ENCODE assay signal across 8 cellular contexts in the genomic region with DNA sequence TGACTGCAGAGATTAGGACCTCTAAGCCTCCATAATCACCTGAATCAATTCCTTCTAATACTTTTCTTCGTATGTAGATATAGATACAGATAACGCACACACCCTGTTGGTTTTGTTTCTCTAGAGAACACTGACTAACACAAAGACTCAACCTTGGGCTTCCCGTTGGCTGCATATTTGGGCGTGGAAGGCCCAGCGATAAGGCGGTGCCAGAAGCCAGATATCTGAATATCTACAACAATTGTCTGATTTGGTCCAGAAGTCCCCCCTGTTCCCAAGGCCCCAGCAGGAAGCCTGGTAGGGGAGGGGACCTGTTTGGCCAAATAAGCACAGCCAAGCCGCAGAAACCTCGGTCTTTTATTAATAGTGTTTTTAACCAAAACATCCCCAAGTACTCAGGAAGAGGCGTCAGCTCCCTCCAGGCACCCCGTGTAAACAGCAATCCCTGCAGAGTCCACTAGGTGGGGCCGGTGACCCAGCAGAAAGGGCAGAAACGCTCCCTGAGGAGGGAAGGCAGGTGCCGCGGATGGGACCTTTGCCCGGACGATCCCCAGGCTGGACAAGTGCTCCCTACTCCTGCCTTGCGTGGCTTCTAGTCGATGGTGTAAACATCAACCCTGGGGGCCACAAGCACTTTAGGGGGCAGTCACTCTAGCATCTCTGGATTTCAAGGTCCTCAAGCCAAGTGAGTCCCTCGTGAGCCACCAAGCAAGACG. TPM values are rescaled to one million over a fixed set of nuclear protein-coding genes. Genes with fewer than 3 reads are reported as not detected.
A peak's percentile ranks its signal among the peaks of the same experiment; 100 is the strongest.
DNase-seq lines count a peak whose midpoint lies in the region; ATAC-seq and TF ChIP-seq lines count a peak whose summit lies in the region.

No MANE protein-coding gene starts in this region.

- no peak overlapping the region for H4K91ac ChIP-seq in neuronal stem cell (ENCODE audit: low read depth, low read length, poor library complexity)

- peak overlapping the region; percentile 65 for H2BK15ac ChIP-seq in neuronal stem cell (ENCODE audit: low read length)

- intact Hi-C loops in activated T-helper 2 cell treated with anti-CD3 and anti-CD28 coated beads, Interferon-gamma antibody, Interleukin-2, Interleukin-4, amounts not matched to agents 10 μg/mL and 5 μg/mL and 100 μg/mL, durations not matched to agents 14 hours and 24 hours and 36 hours (cut with micrococcal nuclease) = loop anchor here (1.0 kb wide), 1 partner anchor 64 kb away; no protein-coding TSS in a partner anchor

- H2AFZ ChIP-seq in neuronal stem cell (ENCODE audit: low read length) = no peak overlapping the region

- peak overlapping the region; percentile 95 for H3K14ac ChIP-seq in neuronal stem cell (ENCODE audit: low read length)

- no peak overlapping the region for H3K27ac ChIP-seq in neuronal stem cell (replicated peaks; ENCODE audit: low read length)
- H3K27ac ChIP-seq in subcutaneous abdominal adipose tissue (ENCODE audit: low read depth, low read length) = peak overlapping the region; percentile 22

- H3K36me3 ChIP-seq in neuronal stem cell (replicated peaks in 1 of 2; ENCODE audit: control insufficient read depth in 2 of 2, insufficient read depth in 2 of 2, low read length in 2 of 2) (peaks cover 3 to 6% of the 10 kb centered on the region in 2 donors), subcutaneous abdominal adipose tissue (ENCODE audit: control insufficient read depth in 5 of 5, insufficient read depth in 5 of 5, low read length in 5 of 5) (peaks cover 0 to 16% (median 8%) of the 10 kb centered on the region in 5 donors)

- peak overlapping the region; percentile 72 for H4K8ac ChIP-seq in neuronal stem cell (ENCODE audit: low read depth, low read length)

- in situ Hi-C loops in Caki2 (cut with HindIII; ENCODE audit: low pct_unique_long_range_greater_than_20kb, low sequenced_read_pairs) = no loop called here

- peak overlapping the region; percentile 81 for H2BK12ac ChIP-seq in neuronal stem cell (ENCODE audit: low read length)

- H2BK120ac ChIP-seq in neuronal stem cell (ENCODE audit: low read depth, low read length) = no peak overlapping the region

- H3K18ac ChIP-seq in neuronal stem cell (ENCODE audit: low read length) = peak overlapping the region; percentile 87

- peak overlapping the region; percentile 93 for H2AK5ac ChIP-seq in neuronal stem cell (ENCODE audit: low read depth, low read length)

- no peaks in the 10 kb centered on the region for H3K27me3 Mint-ChIP-seq in activated T-helper 2 cell treated with anti-CD3 and anti-CD28 coated beads, Interferon-gamma antibody, Interleukin-2, Interleukin-4, amounts not matched to agents 10 μg/mL and 5 μg/mL and 100 μg/mL, durations not matched to agents 14 hours and 24 hours and 36 hours (ENCODE audit: low read depth)

- TF ChIP-seq CTCF in fibroblast of the aortic adventitia (IDR thresholded peaks at IDR 0.05; ENCODE audit: insufficient read depth, low read length) = peak; percentile 94

- no peak overlapping the region for H3K4me3 Mint-ChIP-seq in activated T-helper 2 cell treated with anti-CD3 and anti-CD28 coated beads, Interferon-gamma antibody, Interleukin-2, Interleukin-4, amounts not matched to agents 10 μg/mL and 5 μg/mL and 100 μg/mL, durations not matched to agents 14 hours and 24 hours and 36 hours (ENCODE audit: low read depth)

- peaks cover 4% of the 10 kb centered on the region for H3K79me1 ChIP-seq in neuronal stem cell (ENCODE audit: low read depth, low read length)

- ATAC-seq in HG02798 (IDR thresholded peaks at IDR 0.05; ENCODE audit: poor library complexity, unreplicated experiment) = peak; percentile 39
- no peak for ATAC-seq in HG03159 (IDR thresholded peaks at IDR 0.05; ENCODE audit: unreplicated experiment)

- no peaks in the 10 kb centered on the region for H3K9me3 Mint-ChIP-seq in activated T-helper 2 cell treated with anti-CD3 and anti-CD28 coated beads, Interferon-gamma antibody, Interleukin-2, Interleukin-4, amounts not matched to agents 10 μg/mL and 5 μg/mL and 100 μg/mL, durations not matched to agents 14 hours and 24 hours and 36 hours

- no CpG with 5 or more reads among the region's 20 CpGs for WGBS in neuronal stem cell (ENCODE audit: extremely low coverage in 2 of 2, insufficient read length in 2 of 2, insufficient replicate concordance in 1 of 2), 2 donors

- H3K9ac ChIP-seq in neuronal stem cell (ENCODE audit: low read depth, low read length, poor library complexity) = no peak overlapping the region
- no peak overlapping the region for H3K9ac ChIP-seq in subcutaneous abdominal adipose tissue (ENCODE audit: low read length in 5 of 5)

- H3K36me3 Mint-ChIP-seq in activated T-helper 2 cell treated with anti-CD3 and anti-CD28 coated beads, Interferon-gamma antibody, Interleukin-2, Interleukin-4, amounts not matched to agents 10 μg/mL and 5 μg/mL and 100 μg/mL, durations not matched to agents 14 hours and 24 hours and 36 hours (ENCODE audit: low read depth) = no peaks in the 10 kb centered on the region

- no peak overlapping the region for H2BK5ac ChIP-seq in neuronal stem cell (ENCODE audit: low read length)

- H3K4ac ChIP-seq in neuronal stem cell (ENCODE audit: low read length) = no peak overlapping the region

- H3K27me3 ChIP-seq in neuronal stem cell (ENCODE audit: control insufficient read depth in 3 of 3, insufficient read depth in 3 of 3, low read depth in 1 of 3, low read length in 3 of 3) (no peaks in the 10 kb centered on the region), subcutaneous abdominal adipose tissue (ENCODE audit: control insufficient read depth in 5 of 5, insufficient read depth in 4 of 5, low read length in 5 of 5) (peaks cover 0 to 6% (median 0%) of the 10 kb centered on the region in 5 donors)

- peaks cover 9 to 29% of the 10 kb centered on the region in 2 donors for H3K4me1 ChIP-seq in neuronal stem cell (ENCODE audit: control insufficient read depth in 2 of 2, insufficient read depth in 1 of 2, low read depth in 1 of 2, low read length in 2 of 2)
- peaks cover 2 to 16% (median 15%) of the 10 kb centered on the region in 5 donors for H3K4me1 ChIP-seq in subcutaneous abdominal adipose tissue (ENCODE audit: control insufficient read depth in 5 of 5, insufficient read depth in 5 of 5, low read length in 5 of 5)

- no peak overlapping the region for H3K4me2 ChIP-seq in neuronal stem cell (ENCODE audit: insufficient read depth, low read length, poor library complexity, severe bottlenecking)

- no peak overlapping the region for H3K27ac Mint-ChIP-seq in activated T-helper 2 cell treated with anti-CD3 and anti-CD28 coated beads, Interferon-gamma antibody, Interleukin-2, Interleukin-4, amounts not matched to agents 10 μg/mL and 5 μg/mL and 100 μg/mL, durations not matched to agents 14 hours and 24 hours and 36 hours

- H3K4me3 ChIP-seq in fibroblast of the aortic adventitia (ENCODE audit: low read depth, low read length) = no peak overlapping the region
- H3K4me3 ChIP-seq in neuronal stem cell (ENCODE audit: low read length in 2 of 2) = no peak overlapping the region
- H3K4me3 ChIP-seq in subcutaneous abdominal adipose tissue (ENCODE audit: low read depth in 1 of 5, low read length in 5 of 5) = no peak overlapping the region

- H3K9me3 ChIP-seq in neuronal stem cell (replicated peaks in 1 of 2; ENCODE audit: control insufficient read depth in 2 of 2, insufficient read depth in 1 of 2, low read depth in 1 of 2, low read length in 2 of 2) (peaks cover 0 to 3% of the 10 kb centered on the region in 2 donors), subcutaneous abdominal adipose tissue (ENCODE audit: control insufficient read depth in 5 of 5, low read length in 5 of 5) (no peaks in the 10 kb centered on the region)

- DNase-seq in Caki2 (ENCODE audit: low read depth) (peak; percentile 73), RPMI7951 (ENCODE audit: low read depth) (peak; percentile 54), fibroblast of the aortic adventitia (ENCODE audit: low read depth) (peak; percentile 98), neuronal stem cell (ENCODE audit: low spot score) (no peak)
- peak; percentile 74 for DNase-seq in activated T-helper 2 cell treated with anti-CD3 and anti-CD28 coated beads, Interferon-gamma antibody, Interleukin-2, Interleukin-4, amounts not matched to agents 10 μg/mL and 5 μg/mL and 100 μg/mL, durations not matched to agents 14 hours and 24 hours and 36 hours (ENCODE audit: low spot score)

- H3K23ac ChIP-seq in neuronal stem cell (ENCODE audit: low read depth, low read length, poor library complexity) = peak overlapping the region; percentile 94

- H3K4me1 Mint-ChIP-seq in activated T-helper 2 cell treated with anti-CD3 and anti-CD28 coated beads, Interferon-gamma antibody, Interleukin-2, Interleukin-4, amounts not matched to agents 10 μg/mL and 5 μg/mL and 100 μg/mL, durations not matched to agents 14 hours and 24 hours and 36 hours (ENCODE audit: low read depth) = peaks cover 8% of the 10 kb centered on the region

RNA-seq across cellular contexts. Expression of gene ABR, which starts 56.9 kb away (rescaled TPM):
- total RNA-seq in Caki2 (2014; rRNA removed; shearing (Covaris generic); ENCODE audit: low replicate concordance) = 37.4 and 37.8 TPM in 2 replicates
- 42.2 and 45.9 TPM in 2 replicates for total RNA-seq in RPMI7951 (2014; rRNA removed; shearing (Covaris generic))
- 69.3 and 75.3 TPM in 2 replicates for total RNA-seq in activated T-helper 2 cell treated with anti-CD3 and anti-CD28 coated beads, Interferon-gamma antibody, Interleukin-2, Interleukin-4, amounts not matched to agents 10 μg/mL and 5 μg/mL and 100 μg/mL, durations not matched to agents 14 hours and 24 hours and 36 hours
- 76.8 and 83.1 TPM in 2 replicates for total RNA-seq in fibroblast of the aortic adventitia (ENCODE audit: low replicate concordance)
- 53.3 TPM for polyA plus RNA-seq in neuronal stem cell (2013, experiment 1 of 2)
- 57.2 TPM for polyA plus RNA-seq in neuronal stem cell (2013, experiment 2 of 2)
